ENCODE assay signal across 26 cellular contexts in the genomic region with DNA sequence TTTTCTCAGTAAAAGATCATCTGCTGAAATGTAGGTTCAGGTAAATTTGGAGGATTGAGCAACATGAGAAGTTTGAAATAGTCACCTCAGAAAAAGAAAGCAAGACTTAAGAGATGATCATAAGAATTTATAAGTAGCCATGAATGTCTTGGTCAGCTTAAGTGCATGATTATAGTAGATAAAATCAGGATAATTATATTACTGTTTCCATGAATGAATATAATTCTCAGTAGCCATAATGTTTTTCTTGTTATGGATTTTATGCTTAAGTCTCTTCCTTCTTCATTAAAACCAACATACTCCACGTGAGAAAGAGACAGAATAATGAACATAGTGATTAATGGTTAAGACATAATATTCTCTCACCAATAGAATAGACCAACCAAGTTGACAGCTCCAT.
"Had no signal": no experiment of that assay in that cellular context is flagged by ENCODE, and none has a peak within 500 bp of the region (broad histone marks: within the 10 kb centered on the region; RNA-seq: fewer than 3 reads in every experiment).

No MANE protein-coding gene starts in this region.

- DNase-seq: naive thymus-derived CD4-positive, alpha-beta T cell; natural killer cell; pancreas; right cardiac atrium; right lobe of liver; sigmoid colon; small intestine; stimulated activated CD4-positive, alpha-beta T cell treated with anti-CD3 and anti-CD28 coated beads, Interleukin-15, amount 100 ng/mL, for 24 hours; stimulated activated CD4-positive, alpha-beta T cell treated with anti-CD3 and anti-CD28 coated beads, Interleukin-2, amount 100 ng/mL, for 24 hours; stimulated activated CD4-positive, alpha-beta T cell treated with anti-CD3 and anti-CD28 coated beads, Interleukin-2, amount 100 ng/mL, for 48 hours; stimulated activated CD4-positive, alpha-beta T cell treated with anti-CD3 and anti-CD28 coated beads, Interleukin-4, amount 100 ng/mL, for 24 hours; stimulated activated naive B cell treated with anti-CD40 and anti-IgM and Interleukin-4, amounts not matched to agents 10 μg/mL and 1 μg/mL and 100 μg/mL, for 72 hours; stimulated activated naive CD4-positive, alpha-beta T cell treated with Interleukin-2 at 50 U/mL for 16 hours; stomach; thyroid gland; trophoblast cell; upper lobe of left lung had no signal

- H3K27ac Mint-ChIP-seq: naive thymus-derived CD4-positive, alpha-beta T cell; natural killer cell; stimulated activated effector memory CD8-positive, alpha-beta T cell treated with anti-CD3 and anti-CD28 coated beads, Interleukin-12 subunit alpha, Interleukin-12 subunit beta, amount 100 ng/mL, for 72 hours; stimulated activated naive B cell treated with anti-CD40 and anti-IgM and Interleukin-4, amounts not matched to agents 10 μg/mL and 1 μg/mL and 100 μg/mL, for 72 hours had no signal

- H3K4me1 ChIP-seq: pancreas, prostate gland, right lobe of liver, stomach, upper lobe of left lung, vagina had no signal

- H3K4me3 ChIP-seq: pancreas, prostate gland, right lobe of liver, sigmoid colon, stomach, thoracic aorta, thyroid gland, tibial nerve, upper lobe of left lung, vagina had no signal

- H3K9me3 ChIP-seq: neutrophil, pancreas, prostate gland, right lobe of liver, stomach, thoracic aorta, thyroid gland, tibial nerve, upper lobe of left lung, vagina had no signal

- H3K4me3 Mint-ChIP-seq: naive thymus-derived CD4-positive, alpha-beta T cell; natural killer cell; nephron; neural crest cell; stimulated activated effector memory CD8-positive, alpha-beta T cell treated with anti-CD3 and anti-CD28 coated beads, Interleukin-12 subunit alpha, Interleukin-12 subunit beta, amount 100 ng/mL, for 72 hours; stimulated activated naive B cell treated with anti-CD40 and anti-IgM and Interleukin-4, amounts not matched to agents 10 μg/mL and 1 μg/mL and 100 μg/mL, for 72 hours; stimulated activated naive CD8-positive, alpha-beta T cell treated with anti-CD3 and anti-CD28 coated beads, Interleukin-15, Interleukin-2, amounts not matched to agents 100 ng/mL and 50 ng/mL, for 24 hours had no signal

- H3K9me3 Mint-ChIP-seq: stimulated activated effector memory CD8-positive, alpha-beta T cell treated with anti-CD3 and anti-CD28 coated beads, Interleukin-12 subunit alpha, Interleukin-12 subunit beta, amount 100 ng/mL, for 72 hours; stimulated activated naive B cell treated with anti-CD40 and anti-IgM and Interleukin-4, amounts not matched to agents 10 μg/mL and 1 μg/mL and 100 μg/mL, for 72 hours had no signal

- H3K27me3 ChIP-seq: pancreas, right lobe of liver, sigmoid colon, stomach, thyroid gland, tibial nerve, upper lobe of left lung, vagina had no signal

- H3K27me3 Mint-ChIP-seq: stimulated activated naive CD8-positive, alpha-beta T cell treated with anti-CD3 and anti-CD28 coated beads, Interleukin-15, Interleukin-2, amounts not matched to agents 100 ng/mL and 50 ng/mL, for 24 hours had no signal

- H3K36me3 Mint-ChIP-seq: natural killer cell; stimulated activated effector memory CD8-positive, alpha-beta T cell treated with anti-CD3 and anti-CD28 coated beads, Interleukin-12 subunit alpha, Interleukin-12 subunit beta, amount 100 ng/mL, for 72 hours had no signal

- ATAC-seq: naive thymus-derived CD4-positive, alpha-beta T cell; natural killer cell; pancreas; right cardiac atrium; right lobe of liver; stimulated activated effector memory CD8-positive, alpha-beta T cell treated with anti-CD3 and anti-CD28 coated beads, Interleukin-12 subunit alpha, Interleukin-12 subunit beta, amount 100 ng/mL, for 72 hours; stimulated activated naive B cell treated with anti-CD40 and anti-IgM and Interleukin-4, amounts not matched to agents 10 μg/mL and 1 μg/mL and 100 μg/mL, for 72 hours had no signal

- H3K27ac ChIP-seq: neutrophil, pancreas, prostate gland, right lobe of liver, sigmoid colon, stomach, thoracic aorta, thyroid gland, tibial nerve, upper lobe of left lung, vagina had no signal

- H3K36me3 ChIP-seq: neutrophil, pancreas, prostate gland, right lobe of liver, sigmoid colon, stomach, thoracic aorta, thyroid gland, tibial nerve, upper lobe of left lung, vagina had no signal
